8 cellular contexts compared by ENCODE assay signal in genomic region chr14:94132285-94132887, GRCh38. TPM values are rescaled to one million over a fixed set of nuclear protein-coding genes. Genes with fewer than 3 reads are reported as not detected.
DNase-seq lines count a peak whose midpoint lies in the region; ATAC-seq and TF ChIP-seq lines count a peak whose summit lies in the region.

No MANE protein-coding gene starts in this region.

- H4K20me1 ChIP-seq in Karpas-422 (ENCODE audit: insufficient read depth, low read depth, low read length) (no peaks in the 10 kb centered on the region; the same call in 1 of the 2 replicates), PC-9 (ENCODE audit: insufficient read depth) (no peaks in the 10 kb centered on the region)

- no TSS peak for BruUV-seq in PC-9 (replicated peaks; lab: Mats Ljungman, UMichigan)

- no peak overlapping the region for H3K9ac ChIP-seq in Karpas-422 (ENCODE audit: low read length)

- H3K4me3 ChIP-seq in Karpas-422 (ENCODE audit: low read length) (no peak overlapping the region), PC-9 (no peak overlapping the region), gastroesophageal sphincter (no peak overlapping the region), gastrocnemius medialis (no peak overlapping the region)

- H3K4me2 ChIP-seq in Karpas-422 (ENCODE audit: low read depth, low read length, poor library complexity, severe bottlenecking) = no peak overlapping the region
- H3K4me2 ChIP-seq in PC-9 = no peak overlapping the region

- H3K36me3 ChIP-seq in Karpas-422 (ENCODE audit: insufficient read depth, low read length) = no peaks in the 10 kb centered on the region
- no peaks in the 10 kb centered on the region for H3K36me3 ChIP-seq in PC-9 (ENCODE audit: low read depth)
- peaks cover 0 to 5% of the 10 kb centered on the region in 2 donors for H3K36me3 ChIP-seq in gastroesophageal sphincter
- no peaks in the 10 kb centered on the region for H3K36me3 ChIP-seq in gastrocnemius medialis

- H3K4me1 ChIP-seq in Karpas-422 (ENCODE audit: low read length) = peaks cover 18% of the 10 kb centered on the region
- H3K4me1 ChIP-seq in PC-9 (replicated peaks; ENCODE audit: insufficient read depth) = 0 out of 2 replicates have a peak, but pooled peaks cover 4% of the 10 kb centered on the region
- H3K4me1 ChIP-seq in gastroesophageal sphincter = peaks cover 0 to 31% (median 3%) of the 10 kb centered on the region in 3 donors
- H3K4me1 ChIP-seq in gastrocnemius medialis = peaks cover 8 to 14% of the 10 kb centered on the region in 2 donors

- TF ChIP-seq CTCF in PC-9 (conservative IDR thresholded peaks at IDR 0.05) (peak; percentile 80), gastroesophageal sphincter (IDR thresholded peaks at IDR 0.05) (peak; percentile 66 to 77 (median 72)), gastrocnemius medialis (IDR thresholded peaks at IDR 0.05 in 4 of 5, conservative IDR thresholded peaks at IDR 0.05 in 1 of 5) (peak; percentile 42 to 75 (median 58))

- H3F3A ChIP-seq in PC-9 (ENCODE audit: insufficient read depth, low read depth) = no peaks in the 10 kb centered on the region

- CTCF ChIA-PET in PC-9 (lab: Charles Lee) = interaction anchor here (0.6 to 0.7 kb wide), 2 partner anchors 39 to 990 kb away, joined by 3 to 4 read pairs; no protein-coding TSS in a partner anchor

- TF ChIP-seq EP300 in gastroesophageal sphincter (IDR thresholded peaks at IDR 0.05) = no peak

- H3K27ac ChIP-seq in Karpas-422 (ENCODE audit: low read length) (no peak overlapping the region), PC-9 (no peak overlapping the region), gastroesophageal sphincter (no peak overlapping the region), gastrocnemius medialis (no peak overlapping the region)

- DNase-seq in activated CD8-positive, alpha-beta memory T cell treated with anti-CD3 and anti-CD28 coated beads for 24 hours = peak; percentile 67
- DNase-seq in activated CD8-positive, alpha-beta memory T cell treated with anti-CD3 and anti-CD28 coated beads, Interleukin-2, amount 50 U/mL, for 48 hours = no peak
- DNase-seq in Karpas-422 = peak; percentile 92
- DNase-seq in PC-9 = peak in 1 of 2 experiments; percentile 37
- peak; percentile 46 for DNase-seq in activated gamma-delta T cell treated with anti-CD3 and anti-CD28 coated beads, Interleukin-2, amount 50 U/mL, for 16 hours (ENCODE audit: low read depth)
- no peak for DNase-seq in gastrocnemius medialis

- H3K27me3 ChIP-seq in Karpas-422 (ENCODE audit: low read length) = peaks cover 2% of the 10 kb centered on the region; the same call in 1 of the 2 replicates
- no peaks in the 10 kb centered on the region for H3K27me3 ChIP-seq in PC-9 (ENCODE audit: insufficient read depth, low read depth)
- no peaks in the 10 kb centered on the region for H3K27me3 ChIP-seq in gastroesophageal sphincter
- H3K27me3 ChIP-seq in gastrocnemius medialis = no peaks in the 10 kb centered on the region

- no peaks in the 10 kb centered on the region for H3K9me2 ChIP-seq in Karpas-422 (replicated peaks; ENCODE audit: insufficient read depth, low read length)
- no peaks in the 10 kb centered on the region for H3K9me2 ChIP-seq in PC-9 (ENCODE audit: insufficient read depth)

- ATAC-seq in gastroesophageal sphincter (no peak), gastrocnemius medialis (no peak), GM21381 (IDR thresholded peaks at IDR 0.05; ENCODE audit: unreplicated experiment) (no peak)

- WGBS in gastroesophageal sphincter (ENCODE audit: low coverage in 1 of 2), 2 donors = 37 to 40% methylated on average over 4 of the region's 4 CpGs

- POLR2A ChIA-PET in PC-9 (lab: Charles Lee; ENCODE audit: unreplicated experiment) = no interaction called here

- TF ChIP-seq POLR2A in gastroesophageal sphincter (IDR thresholded peaks at IDR 0.05) = no peak
- no peak for TF ChIP-seq POLR2A in gastrocnemius medialis (IDR thresholded peaks at IDR 0.05)

- H3K79me2 ChIP-seq in Karpas-422 (ENCODE audit: low read length) = no peaks in the 10 kb centered on the region
- H3K79me2 ChIP-seq in PC-9 (ENCODE audit: low read depth) = no peaks in the 10 kb centered on the region

- H2AFZ ChIP-seq in Karpas-422 (ENCODE audit: low read length) = no peak overlapping the region
- H2AFZ ChIP-seq in PC-9 = no peak overlapping the region

- intact Hi-C loops in PC-9 (cut with micrococcal nuclease; ENCODE audit: unreplicated experiment) (no loop called here), gastrocnemius medialis (cut with DNase I; ENCODE audit: low total_unique reads) (loop anchor here (1.0 to 10.0 kb wide), 2 partner anchors 48 to 352 kb away; no protein-coding TSS in a partner anchor)

- H3K9me3 ChIP-seq in Karpas-422 (ENCODE audit: low read length) (peaks cover 4% of the 10 kb centered on the region; the same call in 1 of the 2 replicates), PC-9 (ENCODE audit: insufficient read depth, low read depth) (no peaks in the 10 kb centered on the region), gastroesophageal sphincter (no peaks in the 10 kb centered on the region), gastrocnemius medialis (no peaks in the 10 kb centered on the region)

- in situ Hi-C loops in gastrocnemius medialis (cut with MboI; ENCODE audit: low sequenced_read_pairs in 4 of 4) = no loop called here

RNA-seq across cellular contexts. Expression of gene IFI27L2, which starts 3.0 kb away (rescaled TPM):
- total RNA-seq in Karpas-422 (2014; rRNA removed; shearing (Covaris generic); ENCODE audit: low replicate concordance) = 118 and 145 TPM in 2 replicates
- 5.4 and 5.6 TPM in 2 replicates for total RNA-seq in PC-9 (2021)
- 10 to 100 TPM; 25.7 to 67.2 (median 52.2) TPM for total RNA-seq in gastroesophageal sphincter
- 1 to 10 TPM; 1.1 to 9.1 (median 3.3) TPM for total RNA-seq in gastrocnemius medialis

RNA-seq across cellular contexts. Expression of gene IFI27, which starts 21.9 kb away (rescaled TPM):
- 0.48 and 1.1 TPM in 2 replicates for total RNA-seq in Karpas-422 (2014; rRNA removed; shearing (Covaris generic); ENCODE audit: low replicate concordance)
- total RNA-seq in PC-9 (2021) = 0.83 and 1.1 TPM in 2 replicates
- 100 to 1,000 TPM in 3 of 4 donors, 10 to 100 TPM in 1; 61.2 to 247 (median 175) TPM for total RNA-seq in gastroesophageal sphincter
- total RNA-seq in gastrocnemius medialis = 100 to 1,000 TPM in 3 of 4 donors, 10 to 100 TPM in 1; 65.6 to 179 (median 123) TPM

RNA-seq across cellular contexts. Expression of gene PPP4R4, which starts 41.7 kb away (rescaled TPM):
- 0.75 and 0.79 TPM in 2 replicates for total RNA-seq in Karpas-422 (2014; rRNA removed; shearing (Covaris generic); ENCODE audit: low replicate concordance)
- not detected in 2 replicates for total RNA-seq in PC-9 (2021)
- 1 to 10 TPM in 2 of 4 donors, under 1 TPM in 2; 0.12 to 6.5 (median 1.4) TPM for total RNA-seq in gastroesophageal sphincter
- total RNA-seq in gastrocnemius medialis = under 1 TPM in 1 of 4 donors, not detected in 3; 0.13 TPM

RNA-seq across cellular contexts. Expression of gene IFI27L1, which starts 51.3 kb away (rescaled TPM):
- total RNA-seq in Karpas-422 (2014; rRNA removed; shearing (Covaris generic); ENCODE audit: low replicate concordance) = 7.8 and 17.6 TPM in 2 replicates
- total RNA-seq in PC-9 (2021) = 9.7 and 13.2 TPM in 2 replicates
- 1 to 10 TPM; 3.4 to 9.3 (median 7.4) TPM for total RNA-seq in gastroesophageal sphincter
- total RNA-seq in gastrocnemius medialis = 10 to 100 TPM in 1 of 4 donors, 1 to 10 TPM in 3; 7.1 to 10.3 (median 8.3) TPM

RNA-seq across cellular contexts. Expression of gene DDX24, which starts 51.4 kb away (rescaled TPM):
- 217 and 248 TPM in 2 replicates for total RNA-seq in Karpas-422 (2014; rRNA removed; shearing (Covaris generic); ENCODE audit: low replicate concordance)
- total RNA-seq in PC-9 (2021) = 25.6 and 40.4 TPM in 2 replicates
- 100 to 1,000 TPM; 182 to 252 (median 201) TPM for total RNA-seq in gastroesophageal sphincter
- total RNA-seq in gastrocnemius medialis = 100 to 1,000 TPM; 106 to 200 (median 128) TPM

Comparison
In these comparisons a context has a peak if more than half of its experiments do, and no peak if none do; other contexts are left out.
1. DNase-seq: peak in activated CD8-positive, alpha-beta memory T cell treated with anti-CD3 and anti-CD28 coated beads for 24 hours (single experiment), Karpas-422 (single experiment) and activated gamma-delta T cell treated with anti-CD3 and anti-CD28 coated beads, Interleukin-2, amount 50 U/mL, for 16 hours (single experiment); none in activated CD8-positive, alpha-beta memory T cell treated with anti-CD3 and anti-CD28 coated beads, Interleukin-2, amount 50 U/mL, for 48 hours (single experiment) and gastrocnemius medialis (0 of 2).
2. RNA of gene IFI27, which starts 21.9 kb away (total RNA-seq): 61.2 to 247 TPM in gastroesophageal sphincter and 65.6 to 179 TPM in gastrocnemius medialis; 0.83 to 1.1 TPM in PC-9 and 0.48 to 1.1 TPM in Karpas-422; every median in the first group is over 10 times any median in the second.
3. Peak in every context shown above with its lines, with median percentiles within 50 percentile points of each other: CTCF ChIP-seq.